24 cellular contexts compared by ENCODE assay signal in genomic region chr9:75683591-75683990, GRCh38.
A peak's percentile ranks its signal among the peaks of the same experiment; 100 is the strongest.
DNase-seq lines count a peak whose midpoint lies in the region; ATAC-seq, FAIRE-seq and TF ChIP-seq lines count a peak whose summit lies in the region.
"Had no signal": no experiment of that assay in that cellular context is flagged by ENCODE, and none has a peak within 500 bp of the region (broad histone marks: within the 10 kb centered on the region; RNA-seq: fewer than 3 reads in every experiment).

No MANE protein-coding gene starts in this region.

- H3K4me1 ChIP-seq in foreskin keratinocyte, result no peaks in the 10 kb centered on the region
- H3K4me1 ChIP-seq in vagina, result no peaks in the 10 kb centered on the region
- no peaks in the 10 kb centered on the region for H3K4me1 ChIP-seq in gastrocnemius medialis
- H3K4me1 ChIP-seq: Peyer's patch had no signal

- TF ChIP-seq CTCF in foreskin keratinocyte (conservative IDR thresholded peaks at IDR 0.05) (no peak), vagina (IDR thresholded peaks at IDR 0.05) (no peak), gastrocnemius medialis (IDR thresholded peaks at IDR 0.05 in 4 of 5, conservative IDR thresholded peaks at IDR 0.05 in 1 of 5) (no peak)

- H3K27me3 ChIP-seq in foreskin keratinocyte (peaks cover 7% of the 10 kb centered on the region), vagina (no peaks in the 10 kb centered on the region), gastrocnemius medialis (no peaks in the 10 kb centered on the region)
- H3K27me3 ChIP-seq: Peyer's patch had no signal

- H3K36me3 ChIP-seq in vagina, result no peaks in the 10 kb centered on the region
- no peaks in the 10 kb centered on the region for H3K36me3 ChIP-seq in gastrocnemius medialis
- H3K36me3 ChIP-seq: Peyer's patch had no signal

- H3K4me3 ChIP-seq in vagina (no peak overlapping the region), gastrocnemius medialis (no peak overlapping the region)
- H3K4me3 ChIP-seq: GM23248, Peyer's patch had no signal

- peak; percentile 22 for DNase-seq in M059J (ENCODE audit: low read depth)
- DNase-seq in amniotic epithelial cell (ENCODE audit: low read depth), result peak; percentile 16
- peak; percentile 47 to 72 for DNase-seq in foreskin keratinocyte
- peak; percentile 9 for DNase-seq in urothelium cell line (ENCODE audit: low spot score)
- no peak for DNase-seq in vagina (ENCODE audit: extremely low spot score in 2 of 2)
- DNase-seq in gastrocnemius medialis, result no peak
- DNase-seq: CD4-positive, CD25-positive, alpha-beta regulatory T cell; COR-L47; DMS 273 treated with DMSO at 0.1 percent for 48 hours; DMS79 treated with DMSO at 0.1 percent for 48 hours; GM23248; H9; HFFc6; Karpas-422; MM.1S; NCI-H1092; NCI-H1436; NCI-H187 treated with DMSO at 0.1 percent for 48 hours; NCI-H2107; NCI-H510A; NCI-H774; Peyer's patch; Right ventricle myocardium superior had no signal

- H3K27ac ChIP-seq in foreskin keratinocyte (no peak overlapping the region), vagina (no peak overlapping the region), gastrocnemius medialis (no peak overlapping the region)
- H3K27ac ChIP-seq: GM23248, Peyer's patch had no signal

- ATAC-seq in foreskin keratinocyte (peak; percentile 75), HG02938 (IDR thresholded peaks at IDR 0.05; ENCODE audit: unreplicated experiment) (no peak), gastrocnemius medialis (no peak)

- in situ Hi-C loops in gastrocnemius medialis (cut with MboI; ENCODE audit: low sequenced_read_pairs in 4 of 4), result loop anchor here in 1 of 4 donors (25.0 kb wide), 1 partner anchor 104 kb away; no protein-coding TSS in a partner anchor

- TF ChIP-seq POLR2A in vagina (IDR thresholded peaks at IDR 0.05) (no peak), gastrocnemius medialis (IDR thresholded peaks at IDR 0.05) (no peak)

- intact Hi-C loops in vagina (cut with DNase I), result no loop called here
- intact Hi-C loops in gastrocnemius medialis (cut with DNase I; ENCODE audit: low total_unique reads), result no loop called here

- H3K9me3 ChIP-seq in vagina (no peaks in the 10 kb centered on the region), gastrocnemius medialis (no peaks in the 10 kb centered on the region)
- H3K9me3 ChIP-seq: Peyer's patch had no signal

- FAIRE-seq in urothelium cell line (lab: Jason Lieb, UNC), result no peak

Comparison
In these comparisons a context has a peak if more than half of its experiments do, and no peak if none do; other contexts are left out.
1. DNase-seq: peak in M059J (single experiment), amniotic epithelial cell (single experiment), foreskin keratinocyte (2 of 2) and urothelium cell line (single experiment); none in vagina (0 of 2) and gastrocnemius medialis (0 of 2).